In the genomic region with DNA sequence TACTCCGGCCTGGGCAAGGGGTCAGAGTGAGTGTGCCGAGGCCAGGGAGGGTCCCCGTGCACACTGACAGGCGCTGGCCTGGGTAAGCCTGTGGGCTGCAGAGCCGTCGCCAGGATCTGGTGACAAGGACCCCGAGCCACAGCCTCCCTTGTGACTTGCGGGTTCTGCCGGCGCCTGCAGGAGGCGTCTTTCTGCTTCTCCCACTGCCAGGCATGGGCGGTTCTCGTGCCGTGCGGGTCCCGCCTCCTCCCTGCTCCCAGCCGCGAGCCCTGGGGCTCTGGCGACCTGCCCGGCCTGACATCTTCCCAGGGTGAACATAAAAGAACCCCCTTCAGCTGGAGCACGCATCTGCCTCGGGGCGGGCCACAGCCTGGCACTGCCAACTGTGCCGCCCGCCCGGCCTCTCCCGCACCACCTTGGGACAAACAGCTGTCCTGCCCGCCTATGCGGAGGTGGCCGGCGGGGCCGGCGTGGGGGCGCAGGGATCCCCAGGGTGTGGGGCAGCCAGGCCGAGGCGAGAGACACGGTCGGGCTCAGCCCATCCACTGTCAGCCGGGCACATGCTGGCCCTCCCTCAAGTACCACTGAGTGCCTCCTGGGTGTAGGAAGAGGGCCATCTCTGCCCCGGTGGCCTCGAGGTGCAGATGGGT, we compare ENCODE assay signal across 1 cellular context.
TF ChIP-seq lines count a peak whose summit lies in the region.

No MANE protein-coding gene starts in this region.

TF ChIP-seq in A549, 52 proteins besides CTCF, POLR2A, EP300 and RAD21 (continued from another document):
- no peak for TF ChIP-seq BHLHE40 (IDR thresholded peaks at IDR 0.05; ENCODE audit: low read depth, low read length)
- TF ChIP-seq JUN (IDR thresholded peaks at IDR 0.05), result peak in 1 of 2 experiments; percentile 54; a peak in 2 of 5 replicates
- TF ChIP-seq, protein P1, sequence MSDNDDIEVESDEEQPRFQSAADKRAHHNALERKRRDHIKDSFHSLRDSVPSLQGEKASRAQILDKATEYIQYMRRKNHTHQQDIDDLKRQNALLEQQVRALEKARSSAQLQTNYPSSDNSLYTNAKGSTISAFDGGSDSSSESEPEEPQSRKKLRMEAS (IDR thresholded peaks at IDR 0.05), result peak; percentile 29; the same call in 1 of the 2 replicates
- TF ChIP-seq MAZ (IDR thresholded peaks at IDR 0.05; ENCODE audit: borderline replicate concordance, low read depth, low read length), result no peak
- TF ChIP-seq, protein P2, sequence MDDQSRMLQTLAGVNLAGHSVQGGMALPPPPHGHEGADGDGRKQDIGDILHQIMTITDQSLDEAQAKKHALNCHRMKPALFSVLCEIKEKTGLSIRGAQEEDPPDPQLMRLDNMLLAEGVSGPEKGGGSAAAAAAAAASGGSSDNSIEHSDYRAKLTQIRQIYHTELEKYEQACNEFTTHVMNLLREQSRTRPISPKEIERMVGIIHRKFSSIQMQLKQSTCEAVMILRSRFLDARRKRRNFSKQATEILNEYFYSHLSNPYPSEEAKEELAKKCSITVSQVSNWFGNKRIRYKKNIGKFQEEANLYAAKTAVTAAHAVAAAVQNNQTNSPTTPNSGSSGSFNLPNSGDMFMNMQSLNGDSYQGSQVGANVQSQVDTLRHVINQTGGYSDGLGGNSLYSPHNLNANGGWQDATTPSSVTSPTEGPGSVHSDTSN (IDR thresholded peaks at IDR 0.05), result no peak
